Comparison of ENCODE assay signal across 1 cellular context in genomic region chr3:53337167-53337940, GRCh38.
TF ChIP-seq lines count a peak whose summit lies in the region.

No MANE protein-coding gene starts in this region.

TF ChIP-seq in GM12878, 131 proteins besides CTCF, POLR2A, EP300 and RAD21:
- TF ChIP-seq YY1 (IDR thresholded peaks at IDR 0.05; ENCODE audit: low read depth, low read length) (no peak), NR2C1 (IDR thresholded peaks at IDR 0.05) (no peak), TCF7 (IDR thresholded peaks at IDR 0.05; ENCODE audit: borderline replicate concordance) (no peak), MTA3 (IDR thresholded peaks at IDR 0.05; ENCODE audit: borderline replicate concordance, low read length) (no peak), SUZ12 (IDR thresholded peaks at IDR 0.05; ENCODE audit: unreplicated experiment) (no peak)
